ENCODE assay signal across 8 cellular contexts in the genomic region with DNA sequence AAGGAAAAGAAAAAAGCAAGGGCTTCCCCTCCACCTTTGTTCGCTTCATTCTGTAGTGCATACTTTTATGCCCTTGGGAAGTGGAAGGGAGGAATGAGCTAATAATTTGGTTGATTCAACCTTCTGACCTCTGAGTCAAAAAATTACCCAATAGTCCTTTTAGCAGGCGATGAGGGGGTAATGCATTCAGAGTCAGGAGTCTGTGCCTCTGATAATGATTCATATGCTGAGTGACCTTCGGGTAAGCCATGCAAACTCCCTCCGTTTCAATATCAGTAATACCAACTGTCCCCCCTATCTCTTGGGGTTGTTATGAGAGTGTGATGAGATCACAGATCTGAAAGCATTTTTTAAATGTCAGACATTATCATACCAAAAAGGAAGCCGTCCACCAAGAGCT. TPM values are rescaled to one million over a fixed set of nuclear protein-coding genes. Genes with fewer than 3 reads are reported as not detected.
A peak's percentile ranks its signal among the peaks of the same experiment; 100 is the strongest.
DNase-seq lines count a peak whose midpoint lies in the region; ATAC-seq and TF ChIP-seq lines count a peak whose summit lies in the region.

No MANE protein-coding gene starts in this region.

- no peaks in the 10 kb centered on the region for H4K20me1 ChIP-seq in IMR-90 (ENCODE audit: insufficient read depth, low read length)

- no peak for TF ChIP-seq RAD21 in IMR-90 (IDR thresholded peaks at IDR 0.05; ENCODE audit: low read length)

- H2BK120ac ChIP-seq in IMR-90 (ENCODE audit: low read depth, low read length), result no peak overlapping the region

- H3K9ac ChIP-seq in IMR-90 (ENCODE audit: low read depth, low read length), result no peak overlapping the region

- TF ChIP-seq CTCF in GM13976 (IDR thresholded peaks at IDR 0.05; ENCODE audit: borderline replicate concordance, control extremely low read depth, extremely low read depth, insufficient read depth, missing control alignments) (no peak), IMR-90 (conservative IDR thresholded peaks at IDR 0.05; ENCODE audit: low read depth, low read length) (no peak), esophagus squamous epithelium (IDR thresholded peaks at IDR 0.05) (no peak)

- no TSS peak for BruUV-seq in IMR-90 (replicated peaks; lab: Mats Ljungman, UMichigan)

- no peak overlapping the region for H2AK5ac ChIP-seq in IMR-90 (ENCODE audit: low read depth, low read length)

- H3K27ac ChIP-seq in IMR-90 (ENCODE audit: insufficient read depth, low read length) (no peak overlapping the region), esophagus squamous epithelium (peak overlapping the region in 1 of 4 donors; percentile 11)

- in situ Hi-C loops in GM13976 (cut with MboI; ENCODE audit: low sequenced_read_pairs, unreplicated experiment) (no loop called here), IMR-90 (cut with MboI; ENCODE audit: low sequenced_read_pairs) (no loop called here)

- WGBS in IMR-90 (ENCODE audit: extremely low coverage in 2 of 2, insufficient read length in 1 of 2), 2 experiments, result no CpG with 5 or more reads among the region's 5 CpGs
- WGBS in esophagus squamous epithelium, 2 donors, result 47 to 52% methylated on average over 5 of the region's 5 CpGs

- no peaks in the 10 kb centered on the region for H3K36me3 ChIP-seq in IMR-90 (ENCODE audit: control insufficient read depth, insufficient read depth, low read length)
- H3K36me3 ChIP-seq in esophagus squamous epithelium, result no peaks in the 10 kb centered on the region

- H3K14ac ChIP-seq in IMR-90 (replicated peaks; ENCODE audit: low read depth, low read length), result no peak overlapping the region

- H2BK20ac ChIP-seq in IMR-90 (ENCODE audit: low read depth, low read length), result no peak overlapping the region

- H3K23ac ChIP-seq in IMR-90 (ENCODE audit: low read depth, low read length), result no peak overlapping the region

- intact Hi-C loops in IMR-90 (cut with micrococcal nuclease), result loop anchor here (2.0 kb wide), 1 partner anchor 52 kb away; no protein-coding TSS in a partner anchor
- intact Hi-C loops in esophagus squamous epithelium (cut with DNase I), result no loop called here

- H2BK5ac ChIP-seq in IMR-90 (ENCODE audit: low read depth, low read length, poor library complexity, severe bottlenecking), result no peak overlapping the region

- no peak overlapping the region for H3K4ac ChIP-seq in IMR-90 (ENCODE audit: low read depth, low read length)

- H3K9me1 ChIP-seq in IMR-90 (ENCODE audit: insufficient read depth, low read length), result no peaks in the 10 kb centered on the region

- H4K91ac ChIP-seq in IMR-90 (ENCODE audit: insufficient read depth, low read depth, low read length), result no peak overlapping the region

- H3K4me2 ChIP-seq in IMR-90 (ENCODE audit: low read depth, low read length), result peak overlapping the region; percentile 3; the same call in 1 of the 2 replicates

- H3K18ac ChIP-seq in IMR-90 (ENCODE audit: low read depth, low read length), result no peak overlapping the region

- H2BK15ac ChIP-seq in IMR-90 (ENCODE audit: low read depth, low read length), result no peak overlapping the region

- no peaks in the 10 kb centered on the region for H3K79me1 ChIP-seq in IMR-90 (ENCODE audit: low read depth in 1 of 2, low read length in 2 of 2)

- H4K5ac ChIP-seq in IMR-90 (ENCODE audit: low read depth, low read length), result no peak overlapping the region

- peak; percentile 56 for DNase-seq in GM13976 (ENCODE audit: low spot score)
- peak; percentile 77 for DNase-seq in IMR-90
- DNase-seq in hepatic stellate cell (ENCODE audit: low spot score), result peak; percentile 50
- DNase-seq in NCI-H1105 (lab: John Stamatoyannopoulos, UW), result no peak
- DNase-seq in SK-N-DZ (ENCODE audit: low spot score), result no peak
- DNase-seq in esophagus squamous epithelium (lab: John Stamatoyannopoulos, UW), result no peak
- no peak for DNase-seq in activated CD8-positive, alpha-beta memory T cell treated with anti-CD3 and anti-CD28 coated beads for 24 hours

- H3K4me3 ChIP-seq in IMR-90 (ENCODE audit: insufficient read depth, low read depth, low read length) (no peak overlapping the region), esophagus squamous epithelium (no peak overlapping the region)

- dilution Hi-C loops in IMR-90 (cut with HindIII; ENCODE audit: low sequenced_read_pairs, unreplicated experiment), result no loop called here

- ATAC-seq in GM21786 (IDR thresholded peaks at IDR 0.05; ENCODE audit: unreplicated experiment) (peak; percentile 99), IMR-90 (ENCODE audit: low read depth) (peak; percentile 92)

- no peak overlapping the region for H4K8ac ChIP-seq in IMR-90 (ENCODE audit: low read depth in 2 of 2, low read length in 2 of 2)

- H3K9me3 ChIP-seq in IMR-90 (ENCODE audit: control insufficient read depth, insufficient read depth, low read length) (no peaks in the 10 kb centered on the region), esophagus squamous epithelium (no peaks in the 10 kb centered on the region)

- CTCF ChIA-PET in IMR-90 (lab: Yijun Ruan, JAX), result no interaction called here

- POLR2A ChIA-PET in IMR-90 (lab: Charles Lee; ENCODE audit: unreplicated experiment), result no interaction called here

- H3K4me1 ChIP-seq in IMR-90 (ENCODE audit: control insufficient read depth, insufficient read depth, low read length) (0 out of 2 replicates have a peak, but pooled peaks cover 2% of the 10 kb centered on the region), esophagus squamous epithelium (no peaks in the 10 kb centered on the region)

- TF ChIP-seq POLR2A in IMR-90 (IDR thresholded peaks at IDR 0.05; ENCODE audit: low read depth, low read length), result no peak
- TF ChIP-seq POLR2A in esophagus squamous epithelium (IDR thresholded peaks at IDR 0.05), result no peak

- H2AFZ ChIP-seq in IMR-90 (replicated peaks; ENCODE audit: low read length, poor library complexity), result no peak overlapping the region

- H3K27me3 ChIP-seq in IMR-90 (ENCODE audit: control insufficient read depth, insufficient read depth, low read length) (no peaks in the 10 kb centered on the region), esophagus squamous epithelium (no peaks in the 10 kb centered on the region)

- H3K56ac ChIP-seq in IMR-90 (ENCODE audit: extremely low read depth, insufficient read depth, low read length), result no peak overlapping the region

- H2AK9ac ChIP-seq in IMR-90 (replicated peaks; ENCODE audit: low read depth, low read length, poor library complexity), result no peak overlapping the region

TF ChIP-seq in IMR-90, 13 proteins besides CTCF, POLR2A, EP300 and RAD21:
- TF ChIP-seq ELK1 (IDR thresholded peaks at IDR 0.05; ENCODE audit: borderline replicate concordance, low read depth, low read length) (no peak), CEBPB (IDR thresholded peaks at IDR 0.05; ENCODE audit: low read depth, low read length) (peak; percentile 90), FOS (IDR thresholded peaks at IDR 0.05; ENCODE audit: low read depth, low read length) (peak; percentile 61; the same call in 1 of the 2 replicates)
- TF ChIP-seq, protein P1, sequence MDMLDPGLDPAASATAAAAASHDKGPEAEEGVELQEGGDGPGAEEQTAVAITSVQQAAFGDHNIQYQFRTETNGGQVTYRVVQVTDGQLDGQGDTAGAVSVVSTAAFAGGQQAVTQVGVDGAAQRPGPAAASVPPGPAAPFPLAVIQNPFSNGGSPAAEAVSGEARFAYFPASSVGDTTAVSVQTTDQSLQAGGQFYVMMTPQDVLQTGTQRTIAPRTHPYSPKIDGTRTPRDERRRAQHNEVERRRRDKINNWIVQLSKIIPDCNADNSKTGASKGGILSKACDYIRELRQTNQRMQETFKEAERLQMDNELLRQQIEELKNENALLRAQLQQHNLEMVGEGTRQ (IDR thresholded peaks at IDR 0.05; ENCODE audit: low read depth, low read length), result no peak
TF ChIP-seq in IMR-90: peak in this region for 2.

RNA-seq across cellular contexts. Expression of gene ACSL4, which starts 41.6 kb away (rescaled TPM):
- 59.7 and 97.5 TPM in 2 replicates for total RNA-seq in IMR-90 (2012; rRNA removed)
- polyA plus RNA-seq in IMR-90 (2012; rRNA removed), result 23.4 and 29.6 TPM in 2 replicates
- 5.8 and 9.0 TPM in 2 replicates for polyA plus RNA-seq in IMR-90 (2012; cell fraction: cytosol; rRNA removed)
- polyA plus RNA-seq in IMR-90 (2012; cell fraction: nucleus; rRNA removed; ENCODE audit: low replicate concordance), result 4.1 and 21.0 TPM in 2 replicates
- 14.4 and 21.7 TPM in 2 replicates for polyA plus RNA-seq in SK-N-DZ (2014; cell fraction: cytosol; rRNA removed)
- 13.4 and 14.9 TPM in 2 replicates for polyA plus RNA-seq in SK-N-DZ (2014; cell fraction: nucleus; rRNA removed)
- 10 to 100 TPM; 11.6 to 48.1 (median 33.4) TPM for total RNA-seq in esophagus squamous epithelium

Comparison
In these comparisons a context has a peak if more than half of its experiments do, and no peak if none do; other contexts are left out.
1. DNase-seq: peak in GM13976 (single experiment), IMR-90 (single experiment) and hepatic stellate cell (single experiment); none in NCI-H1105 (single experiment), SK-N-DZ (single experiment), esophagus squamous epithelium (single experiment) and activated CD8-positive, alpha-beta memory T cell treated with anti-CD3 and anti-CD28 coated beads for 24 hours (single experiment).